Comparison of ENCODE assay signal across 8 cellular contexts in genomic region chr5:61329729-61330128, GRCh38. TPM values are rescaled to one million over a fixed set of nuclear protein-coding genes. Genes with fewer than 3 reads are reported as not detected.
DNase-seq lines count a peak whose midpoint lies in the region; ATAC-seq and TF ChIP-seq lines count a peak whose summit lies in the region.

No MANE protein-coding gene starts in this region.

- no TSS peak for BruUV-seq in Calu3 (replicated peaks; lab: Mats Ljungman, UMichigan)

- ATAC-seq in natural killer cell treated with Interleukin-12 subunit alpha and Interleukin-12 subunit beta and Interleukin-15 and Interleukin-18, amount 100 ng/mL, for 72 hours = no peak
- ATAC-seq in GM18511 (IDR thresholded peaks at IDR 0.05; ENCODE audit: unreplicated experiment) = no peak

- H3K4me1 ChIP-seq in colonic mucosa = no peaks in the 10 kb centered on the region

- H3K27me3 ChIP-seq in colonic mucosa = no peaks in the 10 kb centered on the region

- H3K9ac ChIP-seq in colonic mucosa (ENCODE audit: low read depth in 2 of 2, low read length in 2 of 2) = peak overlapping the region in 1 of 2 donors; percentile 76

- CTCF ChIA-PET in Calu3 (lab: Charles Lee) = interaction anchor here (0.6 to 0.8 kb wide), 2 partner anchors 29 to 358 kb away, joined by 3 to 4 read pairs; no protein-coding TSS in a partner anchor

- peak overlapping the region; percentile 84 for H3K4me3 Mint-ChIP-seq in Calu3 (ENCODE audit: low read depth, unreplicated experiment)
- peak overlapping the region; percentile 77 for H3K4me3 Mint-ChIP-seq in natural killer cell treated with Interleukin-12 subunit alpha and Interleukin-12 subunit beta and Interleukin-15 and Interleukin-18, amount 100 ng/mL, for 72 hours

- peaks cover 35% of the 10 kb centered on the region for H3K4me1 Mint-ChIP-seq in Calu3 (ENCODE audit: low read depth, unreplicated experiment)
- H3K4me1 Mint-ChIP-seq in natural killer cell treated with Interleukin-12 subunit alpha and Interleukin-12 subunit beta and Interleukin-15 and Interleukin-18, amount 100 ng/mL, for 72 hours (ENCODE audit: low read depth in 2 of 2) = peaks cover 42 to 43% of the 10 kb centered on the region in 2 donors

- intact Hi-C loops in Calu3 (cut with micrococcal nuclease; ENCODE audit: unreplicated experiment) = loop anchor here (1.0 to 10.0 kb wide), 7 partner anchors 25 to 605 kb away; no protein-coding TSS in a partner anchor
- intact Hi-C loops in colonic mucosa (cut with DNase I) = loop anchor here (10.0 kb wide), 1 partner anchor 325 kb away; no protein-coding TSS in a partner anchor

- no peaks in the 10 kb centered on the region for H3K27me3 Mint-ChIP-seq in Calu3 (ENCODE audit: unreplicated experiment)
- H3K27me3 Mint-ChIP-seq in natural killer cell treated with Interleukin-12 subunit alpha and Interleukin-12 subunit beta and Interleukin-15 and Interleukin-18, amount 100 ng/mL, for 72 hours = peaks cover 18 to 28% of the 10 kb centered on the region in 2 donors

- no peak overlapping the region for H3K4me3 ChIP-seq in NB4 (ENCODE audit: low read depth, low read length)
- peak overlapping the region; percentile 77 for H3K4me3 ChIP-seq in colonic mucosa

- TF ChIP-seq POLR2A in NB4 (IDR thresholded peaks at IDR 0.05; ENCODE audit: extremely low read depth, insufficient read length) = no peak

- DNase-seq in Calu3 (no peak), NB4 (ENCODE audit: low read depth) (peak; percentile 60), colonic mucosa (no peak), NCI-H446 treated with DMSO at 0.1 percent for 48 hours (lab: John Stamatoyannopoulos, UW) (no peak), C1 segment of cervical spinal cord (lab: John Stamatoyannopoulos, UW) (no peak), ecto neural progenitor cell (ENCODE audit: low spot score) (no peak)
- DNase-seq in natural killer cell treated with Interleukin-12 subunit alpha and Interleukin-12 subunit beta and Interleukin-15 and Interleukin-18, amount 100 ng/mL, for 72 hours (ENCODE audit: low spot score) = no peak

- no peaks in the 10 kb centered on the region for H3K36me3 ChIP-seq in colonic mucosa

- peaks cover 57% of the 10 kb centered on the region for H3K36me3 Mint-ChIP-seq in Calu3 (ENCODE audit: insufficient read depth, unreplicated experiment)
- H3K36me3 Mint-ChIP-seq in natural killer cell treated with Interleukin-12 subunit alpha and Interleukin-12 subunit beta and Interleukin-15 and Interleukin-18, amount 100 ng/mL, for 72 hours = peaks cover 4% of the 10 kb centered on the region

- no peaks in the 10 kb centered on the region for H3K9me3 ChIP-seq in colonic mucosa

- no peaks in the 10 kb centered on the region for H3K9me3 Mint-ChIP-seq in Calu3 (ENCODE audit: low read depth, unreplicated experiment)
- peaks cover 2% of the 10 kb centered on the region for H3K9me3 Mint-ChIP-seq in natural killer cell treated with Interleukin-12 subunit alpha and Interleukin-12 subunit beta and Interleukin-15 and Interleukin-18, amount 100 ng/mL, for 72 hours

- peak overlapping the region; percentile 81 for H3K27ac Mint-ChIP-seq in Calu3 (ENCODE audit: unreplicated experiment)
- peak overlapping the region; percentile 0 to 53 for H3K27ac Mint-ChIP-seq in natural killer cell treated with Interleukin-12 subunit alpha and Interleukin-12 subunit beta and Interleukin-15 and Interleukin-18, amount 100 ng/mL, for 72 hours

- TF ChIP-seq CTCF in Calu3 (IDR thresholded peaks at IDR 0.05; ENCODE audit: unreplicated experiment) = no peak
- no peak for TF ChIP-seq CTCF in NB4 (IDR thresholded peaks at IDR 0.05; ENCODE audit: low read depth, low read length)
- TF ChIP-seq CTCF in colonic mucosa (IDR thresholded peaks at IDR 0.05) = no peak

- H3K27ac ChIP-seq in colonic mucosa = peak overlapping the region; percentile 97

RNA-seq across cellular contexts. Expression of gene ZSWIM6, which starts 2.3 kb away (rescaled TPM):
- total RNA-seq in Calu3 (2022) = 13.2 and 14.7 TPM in 2 replicates
- 10 to 100 TPM; 16.4 to 24.5 TPM for total RNA-seq in colonic mucosa
- 1 to 10 TPM; 7.8 to 9.8 TPM for total RNA-seq in natural killer cell treated with Interleukin-12 subunit alpha and Interleukin-12 subunit beta and Interleukin-15 and Interleukin-18, amount 100 ng/mL, for 72 hours
